In genomic region chr9:120839146-120839545, GRCh38 we compare ENCODE assay signal across 17 cellular contexts. TPM values are rescaled to one million over a fixed set of nuclear protein-coding genes. Genes with fewer than 3 reads are reported as not detected.
A peak's percentile ranks its signal among the peaks of the same experiment; 100 is the strongest.
DNase-seq lines count a peak whose midpoint lies in the region; ATAC-seq, FAIRE-seq and TF ChIP-seq lines count a peak whose summit lies in the region.
"Had no signal": no experiment of that assay in that cellular context is flagged by ENCODE, and none has a peak within 500 bp of the region (broad histone marks: within the 10 kb centered on the region; RNA-seq: fewer than 3 reads in every experiment).

No MANE protein-coding gene starts in this region.

- H3K79me1 ChIP-seq in H1 (ENCODE audit: low read depth, low read length), result peaks cover 8% of the 10 kb centered on the region; the same call in 1 of the 2 replicates

- peaks cover 0 to 2% of the 10 kb centered on the region in 2 experiments for H4K20me1 ChIP-seq in H1 (replicated peaks in 1 of 2; ENCODE audit: control insufficient read depth in 1 of 2, insufficient read depth in 2 of 2, low read length in 2 of 2)

- TF ChIP-seq RAD21 in H1 (IDR thresholded peaks at IDR 0.05 in 1 of 2, conservative IDR thresholded peaks at IDR 0.05 in 1 of 2; ENCODE audit: low read depth in 2 of 2, low read length in 2 of 2), result no peak

- no peak overlapping the region for H4K5ac ChIP-seq in H1 (ENCODE audit: insufficient read length, low read depth, low read length)

- in situ Hi-C loops in Panc1 (cut with HindIII; ENCODE audit: low pct_unique_long_range_greater_than_20kb, low sequenced_read_pairs), result no loop called here

- H3K27me3 ChIP-seq in Panc1 (ENCODE audit: control insufficient read depth, insufficient read depth, low read length), result no peaks in the 10 kb centered on the region
- H3K27me3 ChIP-seq in H1 (replicated peaks in 1 of 4; ENCODE audit: control insufficient read depth in 3 of 4, extremely low read depth in 1 of 4, insufficient read depth in 3 of 4, low read length in 3 of 4), result no peaks in the 10 kb centered on the region
- H3K27me3 ChIP-seq: transverse colon had no signal

- peak overlapping the region; percentile 61 for H3K27ac Mint-ChIP-seq in activated CD4-positive, alpha-beta T cell treated with anti-CD3 and anti-CD28 coated beads, Interleukin-2, amount 10 ng/mL, durations not matched to agents 24 days and 14 days
- H3K27ac Mint-ChIP-seq in osteocyte (ENCODE audit: unreplicated experiment) (peak overlapping the region; percentile 71), progenitor cell of endocrine pancreas (no peak overlapping the region)

- H2BK12ac ChIP-seq in H1 (ENCODE audit: low read depth, low read length), result no peak overlapping the region

- no peaks in the 10 kb centered on the region for H3K9me3 Mint-ChIP-seq in activated CD4-positive, alpha-beta T cell treated with anti-CD3 and anti-CD28 coated beads, Interleukin-2, amount 10 ng/mL, durations not matched to agents 24 days and 14 days
- H3K9me3 Mint-ChIP-seq in osteocyte (ENCODE audit: unreplicated experiment) (no peaks in the 10 kb centered on the region), progenitor cell of endocrine pancreas (ENCODE audit: low read depth) (no peaks in the 10 kb centered on the region)

- no peak overlapping the region for H2BK15ac ChIP-seq in H1 (ENCODE audit: low read length)

- peaks cover 47% of the 10 kb centered on the region for H3K36me3 Mint-ChIP-seq in activated CD4-positive, alpha-beta T cell treated with anti-CD3 and anti-CD28 coated beads, Interleukin-2, amount 10 ng/mL, durations not matched to agents 24 days and 14 days (ENCODE audit: low read depth)
- H3K36me3 Mint-ChIP-seq in osteocyte (ENCODE audit: unreplicated experiment), result peaks cover 18% of the 10 kb centered on the region
- peaks cover 17% of the 10 kb centered on the region for H3K36me3 Mint-ChIP-seq in progenitor cell of endocrine pancreas (ENCODE audit: insufficient read depth)

- TF ChIP-seq EP300 in H1 (IDR thresholded peaks at IDR 0.05; ENCODE audit: borderline replicate concordance in 1 of 2, low read depth in 2 of 2, low read length in 2 of 2), result no peak

- peaks cover 8% of the 10 kb centered on the region; the same call in 1 of the 2 replicates for H3K4me1 ChIP-seq in Panc1 (ENCODE audit: control insufficient read depth, insufficient read depth, low read length)
- H3K4me1 ChIP-seq in H1 (replicated peaks in 1 of 4; ENCODE audit: control insufficient read depth in 3 of 4, insufficient read depth in 4 of 4, low read length in 3 of 4), result peaks cover 0 to 8% (median 4%) of the 10 kb centered on the region in 4 experiments; a peak in 4 of 7 replicates

- no peak overlapping the region for H4K8ac ChIP-seq in H1 (ENCODE audit: extremely low read depth, insufficient read depth, low read length)

- POLR2A ChIA-PET in Panc1 (lab: Charles Lee) (no interaction called here), H1 (lab: Charles Lee; ENCODE audit: partially characterized antibody) (interaction anchor here (0.8 to 1.2 kb wide), 2 partner anchors 9 kb away, joined by 3 read pairs; no protein-coding TSS in a partner anchor)

- H3K79me2 ChIP-seq in H1 (ENCODE audit: control insufficient read depth in 1 of 2, insufficient read depth in 2 of 2, low read length in 2 of 2), result peaks cover 3 to 64% of the 10 kb centered on the region in 2 experiments; a peak in 3 of 4 replicates

- no peak overlapping the region for H3K14ac ChIP-seq in H1 (ENCODE audit: insufficient read length)

- H2BK20ac ChIP-seq in H1 (ENCODE audit: low read length), result no peak overlapping the region

- H3K27ac ChIP-seq in Panc1 (ENCODE audit: low read length) (no peak overlapping the region), H1 (ENCODE audit: low read depth, low read length) (no peak overlapping the region)
- H3K27ac ChIP-seq: transverse colon had no signal

- FAIRE-seq in H1 (lab: Jason Lieb, UNC), result no peak
- FAIRE-seq: A204.1, small intestine had no signal

- no peak overlapping the region for H3K18ac ChIP-seq in H1 (ENCODE audit: extremely low read depth, low read length)

- BruUV-seq in Panc1 (replicated peaks; lab: Mats Ljungman, UMichigan), result TSS peak; percentile 22

- H3K36me3 ChIP-seq in Panc1 (ENCODE audit: control insufficient read depth, insufficient read depth, low read length) (peaks cover 6% of the 10 kb centered on the region), H1 (ENCODE audit: control insufficient read depth in 2 of 4, insufficient read depth in 4 of 4, low read length in 3 of 4) (no peaks in the 10 kb centered on the region; a peak in 2 of 8 replicates)

- TF ChIP-seq CTCF in Panc1 (IDR thresholded peaks at IDR 0.05) (no peak), H1 (IDR thresholded peaks at IDR 0.05; ENCODE audit: control extremely low read depth in 1 of 3, insufficient read depth in 1 of 3, low read depth in 1 of 3, low read length in 3 of 3) (no peak), osteocyte (IDR thresholded peaks at IDR 0.05) (no peak), progenitor cell of endocrine pancreas (IDR thresholded peaks at IDR 0.05; ENCODE audit: unreplicated experiment) (no peak)

- H3K4me3 ChIP-seq in Panc1 (ENCODE audit: low read depth in 2 of 2, low read length in 2 of 2) (no peak overlapping the region), H1 (ENCODE audit: extremely low read depth in 1 of 4, insufficient read depth in 2 of 4, low read depth in 3 of 4, low read length in 4 of 4) (no peak overlapping the region)
- H3K4me3 ChIP-seq: transverse colon had no signal

- peaks cover 45% of the 10 kb centered on the region for H3K4me1 Mint-ChIP-seq in activated CD4-positive, alpha-beta T cell treated with anti-CD3 and anti-CD28 coated beads, Interleukin-2, amount 10 ng/mL, durations not matched to agents 24 days and 14 days
- H3K4me1 Mint-ChIP-seq in osteocyte (ENCODE audit: unreplicated experiment), result peaks cover 39% of the 10 kb centered on the region
- H3K4me1 Mint-ChIP-seq in progenitor cell of endocrine pancreas (ENCODE audit: low read depth), result peaks cover 14% of the 10 kb centered on the region

- no peak overlapping the region for H2AK5ac ChIP-seq in H1 (ENCODE audit: low read depth, low read length)

- H3K23ac ChIP-seq in H1 (ENCODE audit: insufficient read length), result no peak overlapping the region

- H2BK5ac ChIP-seq in H1 (ENCODE audit: low read depth, low read length), result no peak overlapping the region

- 75% methylated on average over 2 of the region's 2 CpGs; no CpG with 5 or more reads in 1 of the 2 experiments for WGBS in H1 (ENCODE audit: extremely low coverage in 1 of 2, insufficient coverage in 1 of 2, insufficient read length in 1 of 2, insufficient replicate concordance in 2 of 2, low coverage in 1 of 2, low lambda C conversion rate in 2 of 2, missing lambda C conversion rate in 1 of 2), 2 experiments

- peaks cover 5% of the 10 kb centered on the region for H3K23me2 ChIP-seq in H1 (ENCODE audit: low read depth, low read length)

- no peak overlapping the region for H3K4me2 ChIP-seq in H1 (ENCODE audit: insufficient read depth in 1 of 2, low read depth in 2 of 2, low read length in 2 of 2)

- no peak overlapping the region for H4K91ac ChIP-seq in H1 (replicated peaks; ENCODE audit: insufficient read length, low read length)

- no peak overlapping the region for H3K9ac ChIP-seq in H1 (replicated peaks in 1 of 4; ENCODE audit: extremely low read depth in 1 of 4, low read depth in 3 of 4, low read length in 3 of 4)

- H3K27me3 Mint-ChIP-seq in activated CD4-positive, alpha-beta T cell treated with anti-CD3 and anti-CD28 coated beads, Interleukin-2, amount 10 ng/mL, durations not matched to agents 24 days and 14 days, result no peaks in the 10 kb centered on the region
- H3K27me3 Mint-ChIP-seq in osteocyte (ENCODE audit: unreplicated experiment) (no peaks in the 10 kb centered on the region), progenitor cell of endocrine pancreas (no peaks in the 10 kb centered on the region)

- intact Hi-C loops in activated CD4-positive, alpha-beta T cell treated with anti-CD3 and anti-CD28 coated beads, Interleukin-2, amount 10 ng/mL, durations not matched to agents 24 days and 14 days (cut with micrococcal nuclease), result no loop called here
- intact Hi-C loops in Panc1 (cut with micrococcal nuclease; ENCODE audit: unreplicated experiment), result no loop called here

- ATAC-seq in Panc1, result no peak
- no peak for ATAC-seq in HG03460 (IDR thresholded peaks at IDR 0.05; ENCODE audit: unreplicated experiment)
- ATAC-seq: left cardiac atrium had no signal

- H3K4me3 Mint-ChIP-seq in activated CD4-positive, alpha-beta T cell treated with anti-CD3 and anti-CD28 coated beads, Interleukin-2, amount 10 ng/mL, durations not matched to agents 24 days and 14 days, result peak overlapping the region; percentile 68
- H3K4me3 Mint-ChIP-seq in osteocyte (ENCODE audit: unreplicated experiment) (no peak overlapping the region), progenitor cell of endocrine pancreas (ENCODE audit: low read depth) (no peak overlapping the region)

- no peak overlapping the region for H3K4ac ChIP-seq in H1 (replicated peaks; ENCODE audit: insufficient read length, low read depth, low read length)

- H3K9me3 ChIP-seq in Panc1 (ENCODE audit: control insufficient read depth, insufficient read depth, low read depth, low read length) (no peaks in the 10 kb centered on the region), H1 (ENCODE audit: insufficient read depth in 2 of 2, low read depth in 1 of 2, low read length in 1 of 2) (no peaks in the 10 kb centered on the region)
- H3K9me3 ChIP-seq: transverse colon had no signal

- H3K56ac ChIP-seq in H1 (replicated peaks; ENCODE audit: insufficient read length, low read depth, low read length), result peak overlapping the region; percentile 7

- no peak for DNase-seq in activated CD4-positive, alpha-beta T cell treated with anti-CD3 and anti-CD28 coated beads, Interleukin-2, amount 10 ng/mL, durations not matched to agents 24 days and 14 days
- DNase-seq in activated CD4-positive, alpha-beta T cell treated with anti-CD3 and anti-CD28 coated beads, Interleukin-2, amount 50 U/mL, for 4 hours, result no peak
- no peak for DNase-seq in Panc1 (ENCODE audit: low read depth, low spot score)
- no peak for DNase-seq in H1 (ENCODE audit: low read depth in 1 of 2, low spot score in 2 of 2)
- DNase-seq in osteocyte (ENCODE audit: extremely low spot score, unreplicated experiment), result peak; percentile 3
- DNase-seq in mucosa of gallbladder (ENCODE audit: low spot score), result no peak
- no peak for DNase-seq in progenitor cell of endocrine pancreas (ENCODE audit: low spot score, unreplicated experiment)
- DNase-seq: activated CD4-positive, alpha-beta T cell treated with anti-CD3 and anti-CD28 coated beads, Interleukin-2, amount 50 U/mL, for 48 hours; Calu3; effector CD8-positive, alpha-beta T cell; left cardiac atrium; NCI-H1694 treated with DMSO at 0.1 percent for 48 hours; NCI-H526; small intestine; transverse colon had no signal

- CTCF ChIA-PET in Panc1 (lab: Charles Lee), result no interaction called here
- CTCF ChIA-PET in H1 (lab: Charles Lee; ENCODE audit: partially characterized antibody), result interaction anchor here (0.7 kb wide), 1 partner anchor 1586 kb away, joined by 3 read pairs; no protein-coding TSS in a partner anchor

- TF ChIP-seq POLR2A in H1 (IDR thresholded peaks at IDR 0.05; ENCODE audit: control extremely low read depth in 1 of 2, low read depth in 2 of 2, low read length in 2 of 2), result no peak

- no peak overlapping the region for H2AFZ ChIP-seq in H1 (ENCODE audit: low read length)

- no peak overlapping the region for H2BK120ac ChIP-seq in H1 (replicated peaks; ENCODE audit: low read depth, low read length)

RNA-seq across cellular contexts. Expression of gene PSMD5, which starts 3.6 kb away (rescaled TPM):
- total RNA-seq in activated CD4-positive, alpha-beta T cell treated with anti-CD3 and anti-CD28 coated beads, Interleukin-2, amount 10 ng/mL, durations not matched to agents 24 days and 14 days, result 58.1 and 63.7 TPM in 2 replicates
- total RNA-seq in Panc1 (2021; ENCODE audit: unreplicated experiment), result 53.0 TPM
- 42.9 TPM for polyA plus RNA-seq in Panc1 (2012; ENCODE audit: insufficient read length)
- total RNA-seq in H1 (2021; fragmentation: NEBNext Ultra II Directional; extraction: Animal tissue kit (Norgen Biotek cat#: 25700)), result 30.0 and 30.5 TPM in 2 replicates
- polyA plus RNA-seq in H1 (2011; rRNA removed), result 12.9 and 19.2 TPM in 2 replicates
- 26.0 TPM for polyA plus RNA-seq in H1 (2011; cell fraction: cytosol; rRNA removed)
- polyA plus RNA-seq in H1 (2011; cell fraction: nucleus; rRNA removed), result 15.8 TPM
- polyA plus RNA-seq in H1 (2012, experiment 1 of 2), result 18.2 to 51.8 TPM (median 31.4 TPM) in 4 replicates
- 9.8 TPM for polyA plus RNA-seq in H1 (2012, experiment 2 of 2)
- polyA plus RNA-seq in H1 (2013, experiment 1 of 2), result 27.6 TPM
- 28.0 TPM for polyA plus RNA-seq in H1 (2013, experiment 2 of 2)
- 18.9 and 30.8 TPM in 2 replicates for polyA minus RNA-seq in H1 (2011; rRNA and poly(A)+ RNA removed)
- 33.9 TPM for polyA minus RNA-seq in H1 (2011; cell fraction: cytosol; rRNA and poly(A)+ RNA removed)
- 15.0 TPM for polyA minus RNA-seq in H1 (2011; cell fraction: nucleus; rRNA and poly(A)+ RNA removed)
- 53.3 and 69.5 TPM in 2 replicates for total RNA-seq in osteocyte
- total RNA-seq in mucosa of gallbladder, result 65.1 TPM
- 47.9 and 50.1 TPM in 2 replicates for total RNA-seq in progenitor cell of endocrine pancreas

RNA-seq across cellular contexts. Expression of gene PHF19, which starts 37.8 kb away (rescaled TPM):
- 132 and 144 TPM in 2 replicates for total RNA-seq in activated CD4-positive, alpha-beta T cell treated with anti-CD3 and anti-CD28 coated beads, Interleukin-2, amount 10 ng/mL, durations not matched to agents 24 days and 14 days
- total RNA-seq in Panc1 (2021; ENCODE audit: unreplicated experiment) (91.1 TPM), osteocyte (194 and 212 TPM in 2 replicates), mucosa of gallbladder (25.9 TPM), progenitor cell of endocrine pancreas (27.2 and 28.4 TPM in 2 replicates)
- polyA plus RNA-seq in Panc1 (2012; ENCODE audit: insufficient read length), result 56.2 TPM
- 30.2 and 31.8 TPM in 2 replicates for total RNA-seq in H1 (2021; fragmentation: NEBNext Ultra II Directional; extraction: Animal tissue kit (Norgen Biotek cat#: 25700))
- polyA plus RNA-seq in H1 (2011; rRNA removed), result 28.2 and 31.0 TPM in 2 replicates
- polyA plus RNA-seq in H1 (2011; cell fraction: cytosol; rRNA removed), result 25.8 TPM
- polyA plus RNA-seq in H1 (2011; cell fraction: nucleus; rRNA removed), result 48.1 TPM
- polyA plus RNA-seq in H1 (2012, experiment 1 of 2), result 26.2 to 35.4 TPM (median 31.5 TPM) in 4 replicates
- polyA plus RNA-seq in H1 (2012, experiment 2 of 2), result 29.9 TPM
- 24.5 TPM for polyA plus RNA-seq in H1 (2013, experiment 1 of 2)
- 23.1 TPM for polyA plus RNA-seq in H1 (2013, experiment 2 of 2)
- polyA minus RNA-seq in H1 (2011; rRNA and poly(A)+ RNA removed), result 26.6 and 43.7 TPM in 2 replicates
- polyA minus RNA-seq in H1 (2011; cell fraction: cytosol; rRNA and poly(A)+ RNA removed), result 16.2 TPM
- polyA minus RNA-seq in H1 (2011; cell fraction: nucleus; rRNA and poly(A)+ RNA removed), result 28.2 TPM

RNA-seq across cellular contexts. Expression of gene FBXW2, which starts 45.9 kb away (rescaled TPM):
- total RNA-seq in activated CD4-positive, alpha-beta T cell treated with anti-CD3 and anti-CD28 coated beads, Interleukin-2, amount 10 ng/mL, durations not matched to agents 24 days and 14 days, result 84.9 and 87.9 TPM in 2 replicates
- total RNA-seq in Panc1 (2021; ENCODE audit: unreplicated experiment), result 46.0 TPM
- 19.6 TPM for polyA plus RNA-seq in Panc1 (2012; ENCODE audit: insufficient read length)
- 60.2 and 65.3 TPM in 2 replicates for total RNA-seq in H1 (2021; fragmentation: NEBNext Ultra II Directional; extraction: Animal tissue kit (Norgen Biotek cat#: 25700))
- 17.5 and 19.2 TPM in 2 replicates for polyA plus RNA-seq in H1 (2011; rRNA removed)
- 28.3 TPM for polyA plus RNA-seq in H1 (2011; cell fraction: cytosol; rRNA removed)
- 17.3 TPM for polyA plus RNA-seq in H1 (2011; cell fraction: nucleus; rRNA removed)
- polyA plus RNA-seq in H1 (2012, experiment 1 of 2), result 23.6 to 35.1 TPM (median 27.4 TPM) in 4 replicates
- polyA plus RNA-seq in H1 (2012, experiment 2 of 2), result 5.0 TPM
- polyA plus RNA-seq in H1 (2013, experiment 1 of 2), result 18.8 TPM
- 19.9 TPM for polyA plus RNA-seq in H1 (2013, experiment 2 of 2)
- polyA minus RNA-seq in H1 (2011; rRNA and poly(A)+ RNA removed), result 66.5 and 79.3 TPM in 2 replicates
- 24.1 TPM for polyA minus RNA-seq in H1 (2011; cell fraction: cytosol; rRNA and poly(A)+ RNA removed)
- polyA minus RNA-seq in H1 (2011; cell fraction: nucleus; rRNA and poly(A)+ RNA removed), result 30.6 TPM
- total RNA-seq in osteocyte, result 84.7 and 86.8 TPM in 2 replicates
- total RNA-seq in mucosa of gallbladder, result 44.9 TPM
- total RNA-seq in progenitor cell of endocrine pancreas, result 66.0 and 66.1 TPM in 2 replicates
